In the genomic region with DNA sequence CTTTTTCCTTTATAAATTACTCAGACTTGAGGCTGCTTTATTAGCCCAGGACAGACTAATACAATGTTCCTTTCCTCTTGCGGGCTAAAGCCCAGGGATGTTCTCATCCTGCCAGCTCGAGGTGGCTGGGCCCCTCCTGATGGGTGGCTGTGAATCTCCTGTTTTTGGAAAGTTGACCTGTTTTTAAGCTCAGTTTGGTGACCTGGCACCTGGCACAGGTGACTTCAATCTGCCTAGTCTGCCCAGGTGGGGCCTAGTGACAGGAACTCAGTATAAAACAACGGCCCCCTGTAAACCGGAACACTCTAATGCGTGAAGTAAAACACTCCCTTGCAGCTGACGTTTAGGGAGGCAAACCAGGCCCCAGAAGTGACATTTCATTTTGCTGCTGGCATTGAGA, we compare ENCODE assay signal across 30 cellular contexts.
"Had no signal": no experiment of that assay in that cellular context is flagged by ENCODE, and none has a peak within 500 bp of the region (broad histone marks: within the 10 kb centered on the region; RNA-seq: fewer than 3 reads in every experiment).

No MANE protein-coding gene starts in this region.

- DNase-seq: activated CD4-positive, alpha-beta T cell treated with anti-CD3 and anti-CD28 coated beads, Interleukin-2, amount 10 ng/mL, durations not matched to agents 24 days and 14 days; activated CD4-positive, alpha-beta T cell treated with anti-CD3 and anti-CD28 coated beads, Interleukin-2, amount 50 U/mL, for 48 hours; activated CD8-positive, alpha-beta T cell treated with anti-CD3 and anti-CD28 coated beads, Interleukin-2, amount 10 ng/mL, durations not matched to agents 7 days and 5 days; activated gamma-delta T cell; activated naive CD4-positive, alpha-beta T cell treated with Interleukin-2 at 50 U/mL for 16 hours; activated naive CD8-positive, alpha-beta T cell treated with anti-CD3 and anti-CD28 coated beads, Interleukin-2, amount 50 U/mL, for 24 hours; activated T-cell treated with anti-CD3 and anti-CD28 coated beads, Interleukin-2, amount 50 U/mL, for 24 hours; anterior cingulate cortex; NCI-H1092 treated with DMSO at 0.1 percent for 48 hours; NCI-H1417; NCI-H146; NCI-H187; NCI-H2029 treated with DMSO at 0.1 percent for 48 hours; NCI-H2107; NCI-H2171; NCI-H510A; NCI-H526; NCI-H748 treated with DMSO at 0.1 percent for 48 hours; NK-92 treated with Interleukin-12 subunit alpha and Interleukin-12 subunit beta, amount 100 ng/mL, for 24 hours; PC-3; Peyer's patch; RPMI8226; SHP77 treated with DMSO at 0.1 percent for 48 hours; SK-N-SH had no signal

- H3K36me3 ChIP-seq: Peyer's patch, SJSA1 had no signal

- H3K27me3 ChIP-seq: Peyer's patch, SJSA1 had no signal

- H3K27ac ChIP-seq: Peyer's patch, SJSA1 had no signal

- H3K4me3 Mint-ChIP-seq: activated CD4-positive, alpha-beta T cell treated with anti-CD3 and anti-CD28 coated beads, Interleukin-2, amount 10 ng/mL, durations not matched to agents 24 days and 14 days; activated CD8-positive, alpha-beta T cell treated with anti-CD3 and anti-CD28 coated beads, Interleukin-2, amount 10 ng/mL, durations not matched to agents 7 days and 5 days; activated naive CD8-positive, alpha-beta T cell; activated naive CD8-positive, alpha-beta T cell treated with anti-CD3 and anti-CD28 coated beads, Interleukin-2, amount 50 U/mL, for 24 hours; activated T-cell treated with anti-CD3 and anti-CD28 coated beads, Interleukin-2, amount 50 U/mL, for 24 hours; brain; T-helper 1 cell treated with Interleukin-12 subunit alpha and Interleukin-12 subunit beta and Interleukin-4 antibody, amounts not matched to agents 30 μg/mL and 1 μg/mL, for 36 hours; T-helper 2 cell treated with Interferon-gamma antibody and Interleukin-4, amounts not matched to agents 5 μg/mL and 100 μg/mL, for 36 hours had no signal

- H3K9ac ChIP-seq: SK-N-SH had no signal

- ATAC-seq: activated CD8-positive, alpha-beta T cell treated with anti-CD3 and anti-CD28 coated beads, Interleukin-2, amount 10 ng/mL, durations not matched to agents 7 days and 5 days; activated naive CD8-positive, alpha-beta T cell treated with anti-CD3 and anti-CD28 coated beads, Interleukin-2, amount 50 U/mL, for 24 hours; PC-3 had no signal

- H3K4me1 ChIP-seq: Peyer's patch had no signal

- H3K4me2 ChIP-seq: SK-N-SH had no signal

- H3K27me3 Mint-ChIP-seq: activated CD4-positive, alpha-beta T cell treated with anti-CD3 and anti-CD28 coated beads, Interleukin-2, amount 10 ng/mL, durations not matched to agents 24 days and 14 days; activated naive CD8-positive, alpha-beta T cell; activated naive CD8-positive, alpha-beta T cell treated with anti-CD3 and anti-CD28 coated beads, Interleukin-2, amount 50 U/mL, for 24 hours; activated T-cell treated with anti-CD3 and anti-CD28 coated beads, Interleukin-2, amount 50 U/mL, for 24 hours had no signal

- H3K4me3 ChIP-seq: Peyer's patch, SJSA1 had no signal

- H3K27ac Mint-ChIP-seq: activated CD4-positive, alpha-beta T cell treated with anti-CD3 and anti-CD28 coated beads, Interleukin-2, amount 10 ng/mL, durations not matched to agents 24 days and 14 days; activated CD8-positive, alpha-beta T cell treated with anti-CD3 and anti-CD28 coated beads, Interleukin-2, amount 10 ng/mL, durations not matched to agents 7 days and 5 days; activated naive CD8-positive, alpha-beta T cell; activated naive CD8-positive, alpha-beta T cell treated with anti-CD3 and anti-CD28 coated beads, Interleukin-2, amount 50 U/mL, for 24 hours; activated T-cell treated with anti-CD3 and anti-CD28 coated beads, Interleukin-2, amount 50 U/mL, for 24 hours; activated T-helper 2 cell treated with anti-CD3 and anti-CD28 coated beads, Interferon-gamma antibody, Interleukin-2, Interleukin-4, amounts not matched to agents 10 μg/mL and 5 μg/mL and 100 μg/mL, durations not matched to agents 14 hours and 24 hours and 36 hours; T-helper 1 cell treated with Interleukin-12 subunit alpha and Interleukin-12 subunit beta and Interleukin-4 antibody, amounts not matched to agents 30 μg/mL and 1 μg/mL, for 36 hours; T-helper 2 cell treated with Interferon-gamma antibody and Interleukin-4, amounts not matched to agents 5 μg/mL and 100 μg/mL, for 36 hours had no signal

- H3K36me3 Mint-ChIP-seq: activated naive CD8-positive, alpha-beta T cell; brain had no signal

- H3K9me3 ChIP-seq: Peyer's patch, SJSA1, SK-N-SH had no signal
